Comparison of ENCODE assay signal across 9 cellular contexts in genomic region chr5:150801117-150801927, GRCh38. TPM values are rescaled to one million over a fixed set of nuclear protein-coding genes. Genes with fewer than 3 reads are reported as not detected.
DNase-seq lines count a peak whose midpoint lies in the region; ATAC-seq and TF ChIP-seq lines count a peak whose summit lies in the region.
"Had no signal": no experiment of that assay in that cellular context is flagged by ENCODE, and none has a peak within 500 bp of the region (broad histone marks: within the 10 kb centered on the region; RNA-seq: fewer than 3 reads in every experiment).

No MANE protein-coding gene starts in this region.

- H3K27ac ChIP-seq in C4-2B (peak overlapping the region; percentile 20; the same call in 1 of the 2 replicates), osteoblast (ENCODE audit: low read depth, low read length) (peak overlapping the region; percentile 38)

- peaks cover 13% of the 10 kb centered on the region for H3K4me1 Mint-ChIP-seq in activated CD4-positive, alpha-beta memory T cell treated with anti-CD3 and anti-CD28 coated beads for 36 hours (ENCODE audit: low read depth)
- H3K4me1 Mint-ChIP-seq in glutamatergic neuron (ENCODE audit: low read depth, unreplicated experiment) = no peaks in the 10 kb centered on the region

- CTCF ChIA-PET in activated CD4-positive, alpha-beta memory T cell treated with anti-CD3 and anti-CD28 coated beads for 36 hours (lab: Charles Lee) = interaction anchor here (0.6 to 3.4 kb wide), 26 partner anchors 9 to 364 kb away, joined by 3 to 66 read pairs (median 3); partner anchors contain the start of genes DCTN4, IRGM and SMIM3

- H3K27me3 Mint-ChIP-seq in activated CD4-positive, alpha-beta memory T cell treated with anti-CD3 and anti-CD28 coated beads for 36 hours = peaks cover 8% of the 10 kb centered on the region
- peaks cover 2% of the 10 kb centered on the region for H3K27me3 Mint-ChIP-seq in glutamatergic neuron (ENCODE audit: unreplicated experiment)

- H3K79me2 ChIP-seq in osteoblast (ENCODE audit: insufficient read depth, low read length) = peaks cover 7% of the 10 kb centered on the region

- H3K9me3 Mint-ChIP-seq in activated CD4-positive, alpha-beta memory T cell treated with anti-CD3 and anti-CD28 coated beads for 36 hours = no peaks in the 10 kb centered on the region
- no peaks in the 10 kb centered on the region for H3K9me3 Mint-ChIP-seq in glutamatergic neuron (ENCODE audit: unreplicated experiment)
- H3K9me3 Mint-ChIP-seq: T-cell had no signal

- H3K4me3 ChIP-seq in osteoblast (ENCODE audit: insufficient read depth, low read length) = peak overlapping the region; percentile 51

- no peaks in the 10 kb centered on the region for H3K9me3 ChIP-seq in osteoblast (ENCODE audit: low read depth, low read length)

- H3K4me3 Mint-ChIP-seq in activated CD4-positive, alpha-beta memory T cell treated with anti-CD3 and anti-CD28 coated beads for 36 hours = no peak overlapping the region
- peak overlapping the region; percentile 84 for H3K4me3 Mint-ChIP-seq in glutamatergic neuron (ENCODE audit: unreplicated experiment)
- H3K4me3 Mint-ChIP-seq: T-cell had no signal

- DNase-seq in MV-4-11 (lab: John Stamatoyannopoulos, UW) = peak; percentile 49
- DNase-seq in activated CD4-positive, alpha-beta memory T cell treated with anti-CD3 and anti-CD28 coated beads for 36 hours = peak; percentile 16
- DNase-seq in glutamatergic neuron = no peak
- no peak for DNase-seq in osteoblast (ENCODE audit: insufficient read length, low spot score, missing footprints)
- no peak for DNase-seq in GOT3 (lab: John Stamatoyannopoulos, UW)
- DNase-seq in NK-92 treated with Interleukin-12 subunit alpha and Interleukin-12 subunit beta, amount 100 ng/mL, for 24 hours (lab: John Stamatoyannopoulos, UW) = no peak
- DNase-seq: T-cell had no signal

- no peak for TF ChIP-seq POLR2A in GM18505 (IDR thresholded peaks at IDR 0.05; ENCODE audit: borderline replicate concordance, extremely low read depth, insufficient read depth, insufficient read length)

- peak overlapping the region; percentile 35 for H2AFZ ChIP-seq in osteoblast (ENCODE audit: low read length)

- peaks cover 3% of the 10 kb centered on the region for H3K36me3 Mint-ChIP-seq in activated CD4-positive, alpha-beta memory T cell treated with anti-CD3 and anti-CD28 coated beads for 36 hours
- H3K36me3 Mint-ChIP-seq in glutamatergic neuron (ENCODE audit: unreplicated experiment) = peaks cover 5% of the 10 kb centered on the region

- H4K20me1 ChIP-seq in osteoblast (ENCODE audit: insufficient read depth, low read length) = no peaks in the 10 kb centered on the region

- ATAC-seq in GM18505 (IDR thresholded peaks at IDR 0.05; ENCODE audit: unreplicated experiment) = peak; percentile 71

- H3K27me3 ChIP-seq in osteoblast (ENCODE audit: insufficient read depth, low read length) = no peaks in the 10 kb centered on the region

- peak overlapping the region; percentile 72 for H3K4me2 ChIP-seq in osteoblast (ENCODE audit: insufficient read depth, low read length)

- POLR2A ChIA-PET in activated CD4-positive, alpha-beta memory T cell treated with anti-CD3 and anti-CD28 coated beads for 36 hours (lab: Charles Lee) = no interaction called here

- intact Hi-C loops in activated CD4-positive, alpha-beta memory T cell treated with anti-CD3 and anti-CD28 coated beads for 36 hours (cut with micrococcal nuclease) = loop anchor here (1.0 to 5.0 kb wide), 3 partner anchors 46 to 363 kb away; no protein-coding TSS in a partner anchor

- no peak overlapping the region for H3K27ac Mint-ChIP-seq in activated CD4-positive, alpha-beta memory T cell treated with anti-CD3 and anti-CD28 coated beads for 36 hours
- H3K27ac Mint-ChIP-seq in glutamatergic neuron (ENCODE audit: unreplicated experiment) = no peak overlapping the region
- H3K27ac Mint-ChIP-seq: T-cell had no signal

- TF ChIP-seq CTCF in C4-2B (conservative IDR thresholded peaks at IDR 0.05) (peak; percentile 79), glutamatergic neuron (IDR thresholded peaks at IDR 0.05; ENCODE audit: partially characterized antibody, unreplicated experiment) (peak; percentile 69), osteoblast (IDR thresholded peaks at IDR 0.05; ENCODE audit: extremely low read depth, low read depth, low read length) (peak; percentile 53)

- H3K4me1 ChIP-seq in osteoblast (ENCODE audit: insufficient read depth, low read length) = peaks cover 11% of the 10 kb centered on the region

- peaks cover 25% of the 10 kb centered on the region for H3K36me3 ChIP-seq in osteoblast (ENCODE audit: insufficient read depth, low read length)

RNA-seq across cellular contexts. Expression of gene SMIM3, which starts 22.8 kb away (rescaled TPM):
- total RNA-seq in activated CD4-positive, alpha-beta memory T cell treated with anti-CD3 and anti-CD28 coated beads for 36 hours = 10 to 100 TPM; 22.4 to 22.8 TPM
- total RNA-seq in glutamatergic neuron (ENCODE audit: unreplicated experiment) (0.51 TPM), osteoblast (46.3 and 51.9 TPM in 2 replicates)

RNA-seq across cellular contexts. Expression of gene DCTN4, which starts 42.5 kb away (rescaled TPM):
- 10 to 100 TPM; 32.2 to 32.9 TPM for total RNA-seq in activated CD4-positive, alpha-beta memory T cell treated with anti-CD3 and anti-CD28 coated beads for 36 hours
- 92.1 TPM for total RNA-seq in glutamatergic neuron (ENCODE audit: unreplicated experiment)
- 66.2 and 68.1 TPM in 2 replicates for total RNA-seq in osteoblast

RNA-seq across cellular contexts. Expression of gene IRGM, which starts 45.0 kb away (rescaled TPM):
- under 1 TPM; 0.77 to 0.88 TPM for total RNA-seq in activated CD4-positive, alpha-beta memory T cell treated with anti-CD3 and anti-CD28 coated beads for 36 hours
- total RNA-seq in glutamatergic neuron (ENCODE audit: unreplicated experiment) = not detected
- total RNA-seq in osteoblast = not detected in 2 replicates

Comparison
In these comparisons a context has a peak if more than half of its experiments do, and no peak if none do; other contexts are left out.
1. DNase-seq: peak in MV-4-11 (single experiment) and activated CD4-positive, alpha-beta memory T cell treated with anti-CD3 and anti-CD28 coated beads for 36 hours (single experiment); none in glutamatergic neuron (single experiment), osteoblast (single experiment), GOT3 (single experiment) and NK-92 treated with Interleukin-12 subunit alpha and Interleukin-12 subunit beta, amount 100 ng/mL, for 24 hours (single experiment).
2. RNA of gene SMIM3, which starts 22.8 kb away (total RNA-seq): 46.3 to 51.9 TPM in osteoblast and 22.4 to 22.8 TPM in activated CD4-positive, alpha-beta memory T cell treated with anti-CD3 and anti-CD28 coated beads for 36 hours; 0.51 TPM in glutamatergic neuron (single experiment); every median in the first group is over 10 times any median in the second.
3. Peak in every context shown above with its lines, with median percentiles within 50 percentile points of each other: CTCF ChIP-seq.